In the genomic region with DNA sequence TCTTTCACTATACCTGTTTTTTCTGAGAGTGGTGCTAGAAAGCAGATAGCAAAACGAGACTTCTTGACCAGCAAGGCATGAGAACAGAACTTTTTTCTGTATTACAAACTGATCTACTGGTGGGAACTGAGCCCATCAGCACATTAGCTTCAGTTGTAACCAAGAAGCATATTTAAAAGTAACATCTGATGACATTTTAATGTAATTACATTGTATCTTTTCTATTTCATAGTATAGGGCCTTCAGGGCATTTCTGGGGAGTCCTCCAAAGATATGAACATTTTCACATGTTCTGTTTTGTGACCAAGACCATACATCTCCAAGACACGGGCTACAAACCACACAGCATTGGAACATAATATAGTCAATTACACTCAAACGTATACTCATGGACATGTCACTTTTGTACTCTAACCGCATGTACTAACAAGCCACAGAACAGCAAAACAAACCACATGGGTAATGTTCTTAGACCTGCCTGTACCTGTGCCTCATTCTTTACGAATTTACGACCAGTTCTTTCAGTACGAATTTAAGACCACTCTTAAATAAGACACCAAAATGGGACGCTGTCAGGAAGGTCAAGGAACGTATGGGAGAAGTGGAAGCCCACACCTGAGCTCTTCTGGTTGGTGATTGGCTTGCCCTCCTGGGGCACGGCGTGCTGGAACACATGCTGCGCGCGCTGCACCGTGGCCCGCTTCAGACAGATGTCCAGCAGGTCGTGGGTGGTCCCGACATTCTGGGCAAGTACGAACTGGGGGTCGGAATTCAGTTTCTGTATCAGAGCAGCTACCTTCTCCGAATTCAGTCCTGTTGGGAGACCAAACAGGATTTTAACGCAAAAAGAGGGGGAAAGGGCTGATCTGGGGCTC, we compare ENCODE assay signal across 8 cellular contexts. TPM values are rescaled to one million over a fixed set of nuclear protein-coding genes. Genes with fewer than 3 reads are reported as not detected.
DNase-seq lines count a peak whose midpoint lies in the region; ATAC-seq, FAIRE-seq and TF ChIP-seq lines count a peak whose summit lies in the region.

No MANE protein-coding gene starts in this region.

- no peaks in the 10 kb centered on the region for H3K9me3 ChIP-seq in GM12878 (replicated peaks; ENCODE audit: control insufficient read depth, insufficient read depth, low read length)

- H4K20me1 ChIP-seq in GM12878 (ENCODE audit: control insufficient read depth, insufficient read depth): no peaks in the 10 kb centered on the region

- FAIRE-seq in GM12878 (lab: Jason Lieb, UNC): peak; percentile 7

- peak overlapping the region; percentile 70 for H3K9ac ChIP-seq in GM12878 (ENCODE audit: control insufficient read depth, insufficient read depth, low read length)

- in situ Hi-C loops in ACHN (cut with HindIII; ENCODE audit: low pct_ligation_motif_present, low pct_unique_long_range_greater_than_20kb, low sequenced_read_pairs) (no loop called here), GM12878 (cut with MboI) (no loop called here)

- H3K27me3 ChIP-seq in GM12878 (replicated peaks in 1 of 2; ENCODE audit: control insufficient read depth in 2 of 2, insufficient read depth in 2 of 2, low read length in 1 of 2): no peaks in the 10 kb centered on the region

- no peak for TF ChIP-seq CTCF in GM12878 (IDR thresholded peaks at IDR 0.05 in 2 of 3, conservative IDR thresholded peaks at IDR 0.05 in 1 of 3; ENCODE audit: control insufficient read depth in 2 of 3, extremely low read depth in 1 of 3, insufficient read depth in 1 of 3, low read depth in 3 of 3, low read length in 3 of 3)

- peak overlapping the region; percentile 59 for H3K27ac ChIP-seq in GM12878 (ENCODE audit: control insufficient read depth, insufficient read depth)

- POLR2A ChIA-PET in GM12878 (lab: Charles Lee): interaction anchor here (0.6 to 2.3 kb wide), 8 partner anchors 9 to 206 kb away, joined by 3 to 13 read pairs (median 4); partner anchors contain the start of gene TMIGD1

- RAD21 ChIA-PET in GM12878 (lab: Charles Lee; ENCODE audit: unreplicated experiment): interaction anchor here (0.8 to 2.7 kb wide), 9 partner anchors 16 to 359 kb away, joined by 3 to 25 read pairs (median 4); partner anchors contain the start of gene TMIGD1

- 1% methylated on average over 21 of the region's 22 CpGs for WGBS in GM12878 (ENCODE audit: insufficient coverage, insufficient replicate concordance, low lambda C conversion rate, missing lambda C conversion rate)

- peaks cover 18% of the 10 kb centered on the region for H3K79me2 ChIP-seq in GM12878 (ENCODE audit: control insufficient read depth, insufficient read depth, low read length)

- H3K4me3 ChIP-seq in GM12878: peak overlapping the region; percentile 92

- H3K36me3 ChIP-seq in GM12878 (ENCODE audit: control insufficient read depth in 2 of 2, insufficient read depth in 2 of 2, low read length in 1 of 2): peaks cover 0 to 7% of the 10 kb centered on the region in 2 experiments; a peak in 3 of 4 replicates

- H3K4me2 ChIP-seq in GM12878 (ENCODE audit: control insufficient read depth, insufficient read depth): peak overlapping the region; percentile 82

- no peaks in the 10 kb centered on the region for H3K4me1 ChIP-seq in GM12878 (ENCODE audit: control insufficient read depth, insufficient read depth, low read length)

- DNase-seq in ACHN (peak; percentile 52), HT-29 (ENCODE audit: low spot score) (peak; percentile 42), GM12878 (ENCODE audit: low read depth, low spot score) (no peak), iPS-NIHi7 (ENCODE audit: extremely low spot score) (peak; percentile 58), HCEC 1CT (no peak)
- peak; percentile 28 for DNase-seq in stimulated activated CD4-positive, alpha-beta T cell treated with anti-CD3 and anti-CD28 coated beads, Interleukin-12 subunit alpha, Interleukin-12 subunit beta, amount 100 ng/mL, for 4 hours

- SMC1A ChIA-PET in GM12878 (lab: Charles Lee; ENCODE audit: uncharacterized antibody, unreplicated experiment): interaction anchor here (0.9 to 2.3 kb wide), 13 partner anchors 12 to 186 kb away, joined by 3 to 11 read pairs (median 4); partner anchors contain the start of gene GOSR1

- TF ChIP-seq RAD21 in GM12878 (IDR thresholded peaks at IDR 0.05; ENCODE audit: insufficient read depth, low read depth, low read length): no peak

- H2AFZ ChIP-seq in GM12878 (ENCODE audit: control insufficient read depth, low read depth, low read length): peak overlapping the region; percentile 75

- intact Hi-C loops in GM12878 (cut with micrococcal nuclease; ENCODE audit: unreplicated experiment): no loop called here

- TSS peak; percentile 63 for BruUV-seq in GM12878 (replicated peaks; lab: Mats Ljungman, UMichigan)

- no peak for TF ChIP-seq EP300 in GM12878 (IDR thresholded peaks at IDR 0.05; ENCODE audit: borderline replicate concordance in 1 of 2, control insufficient read depth in 1 of 2, low read depth in 2 of 2, low read length in 2 of 2)

- ATAC-seq in GM18498 (IDR thresholded peaks at IDR 0.05; ENCODE audit: unreplicated experiment) (peak; percentile 46), SK-N-SH treated with all-trans-retinoic acid at 6 μM for 48 hours (peak; percentile 82), GM12878 (peak; percentile 84)

- CTCF ChIA-PET in GM12878 (lab: Yijun Ruan, JAX): interaction anchor here (0.8 to 2.7 kb wide), 10 partner anchors 11 to 699 kb away, joined by 3 to 33 read pairs (median 3); partner anchors contain the start of gene TMIGD1

- TF ChIP-seq POLR2A in GM12878 (IDR thresholded peaks at IDR 0.05; ENCODE audit: low read depth, low read length): peak; percentile 53

RNA-seq across cellular contexts. Expression of gene BLMH, which starts 0.8 kb away (rescaled TPM):
- 1.8 and 3.9 TPM in 2 replicates for total RNA-seq in HT-29 (2014; rRNA removed; shearing (Covaris generic))
- 76.3 and 85.3 TPM in 2 replicates for total RNA-seq in GM12878 (2013; cell fraction: nucleolus; rRNA removed)
- total RNA-seq in GM12878 (2014; rRNA removed) (37.2 and 42.8 TPM in 2 replicates), GM12878 (2014; rRNA removed; fragmentation: Illumina TruSeq; extraction: Trizol) (58.8 and 59.7 TPM in 2 replicates), GM12878 (2021) (63.9 and 64.5 TPM in 2 replicates)
- polyA plus RNA-seq in GM12878 (2011; ENCODE audit: low read depth): 27.2 TPM
- polyA plus RNA-seq in GM12878 (2011; rRNA removed) (29.8 and 31.0 TPM in 2 replicates), GM12878 (2014; fragmentation: Illumina TruSeq; extraction: Trizol) (59.9 and 66.1 TPM in 2 replicates), GM12878 (2014; fragmentation: Nextera tagmentation; extraction: Ambion mirVana) (10 to 100 TPM; 16.1 to 34.2 TPM), GM12878 (2014; rRNA removed) (42.7 and 49.2 TPM in 2 replicates), GM12878 (2016; fragmentation: Nextera tagmentation; extraction: Ambion mirVana) (10 to 100 TPM; 63.3 to 63.4 TPM)
- polyA plus RNA-seq in GM12878 (2011; cell fraction: cytosol; rRNA removed): 19.9 and 20.1 TPM in 2 replicates
- polyA plus RNA-seq in GM12878 (2011; cell fraction: nucleus; rRNA removed): 33.2 and 44.3 TPM in 2 replicates
- polyA plus RNA-seq in GM12878 (2012): 30.3 and 36.3 TPM in 2 replicates
- polyA minus RNA-seq in GM12878 (2011; rRNA and poly(A)+ RNA removed): 29.3 and 36.0 TPM in 2 replicates
- 9.9 and 13.5 TPM in 2 replicates for polyA minus RNA-seq in GM12878 (2011; cell fraction: cytosol; rRNA and poly(A)+ RNA removed)
- polyA minus RNA-seq in GM12878 (2011; cell fraction: nucleus; rRNA and poly(A)+ RNA removed): 27.3 and 63.5 TPM in 2 replicates

RNA-seq across cellular contexts. Expression of gene TMIGD1, which starts 42.9 kb away (rescaled TPM):
- total RNA-seq in HT-29 (2014; rRNA removed; shearing (Covaris generic)): not detected in 2 replicates
- not detected in 2 replicates for total RNA-seq in GM12878 (2013; cell fraction: nucleolus; rRNA removed)
- total RNA-seq in GM12878 (2014; rRNA removed) (not detected in 2 replicates), GM12878 (2014; rRNA removed; fragmentation: Illumina TruSeq; extraction: Trizol) (not detected in 2 replicates), GM12878 (2021) (not detected in 2 replicates)
- polyA plus RNA-seq in GM12878 (2011; ENCODE audit: low read depth): not detected
- polyA plus RNA-seq in GM12878 (2011; rRNA removed) (0.10 TPM in 1 of 2 replicates, not detected in the other), GM12878 (2014; fragmentation: Illumina TruSeq; extraction: Trizol) (not detected in 2 replicates), GM12878 (2014; fragmentation: Nextera tagmentation; extraction: Ambion mirVana) (not detected), GM12878 (2014; rRNA removed) (not detected in 2 replicates), GM12878 (2016; fragmentation: Nextera tagmentation; extraction: Ambion mirVana) (not detected)
- not detected in 2 replicates for polyA plus RNA-seq in GM12878 (2011; cell fraction: cytosol; rRNA removed)
- polyA plus RNA-seq in GM12878 (2011; cell fraction: nucleus; rRNA removed): not detected in 2 replicates
- not detected in 2 replicates for polyA plus RNA-seq in GM12878 (2012)
- not detected in 2 replicates for polyA minus RNA-seq in GM12878 (2011; rRNA and poly(A)+ RNA removed)
- polyA minus RNA-seq in GM12878 (2011; cell fraction: cytosol; rRNA and poly(A)+ RNA removed): not detected in 2 replicates
- polyA minus RNA-seq in GM12878 (2011; cell fraction: nucleus; rRNA and poly(A)+ RNA removed): not detected in 2 replicates

RNA-seq across cellular contexts. Expression of gene SLC6A4, which starts 55.4 kb away (rescaled TPM):
- total RNA-seq in HT-29 (2014; rRNA removed; shearing (Covaris generic)): not detected in 2 replicates
- 26.9 and 27.8 TPM in 2 replicates for total RNA-seq in GM12878 (2013; cell fraction: nucleolus; rRNA removed)
- total RNA-seq in GM12878 (2014; rRNA removed) (9.9 and 14.2 TPM in 2 replicates), GM12878 (2014; rRNA removed; fragmentation: Illumina TruSeq; extraction: Trizol) (7.8 and 10.3 TPM in 2 replicates), GM12878 (2021) (7.9 and 8.8 TPM in 2 replicates)
- polyA plus RNA-seq in GM12878 (2011; ENCODE audit: low read depth): 0.93 TPM
- polyA plus RNA-seq in GM12878 (2011; rRNA removed) (20.6 and 27.6 TPM in 2 replicates), GM12878 (2014; fragmentation: Illumina TruSeq; extraction: Trizol) (10.8 and 11.6 TPM in 2 replicates), GM12878 (2014; fragmentation: Nextera tagmentation; extraction: Ambion mirVana) (10 to 100 TPM; 12.9 to 18.5 TPM), GM12878 (2014; rRNA removed) (10.2 and 10.3 TPM in 2 replicates), GM12878 (2016; fragmentation: Nextera tagmentation; extraction: Ambion mirVana) (1 to 10 TPM; 5.3 to 9.7 TPM)
- 12.8 and 18.5 TPM in 2 replicates for polyA plus RNA-seq in GM12878 (2011; cell fraction: cytosol; rRNA removed)
- 10.4 TPM in 2 replicates for polyA plus RNA-seq in GM12878 (2011; cell fraction: nucleus; rRNA removed)
- polyA plus RNA-seq in GM12878 (2012): 1.7 and 1.9 TPM in 2 replicates
- polyA minus RNA-seq in GM12878 (2011; rRNA and poly(A)+ RNA removed): 12.0 and 14.2 TPM in 2 replicates
- 3.2 and 4.9 TPM in 2 replicates for polyA minus RNA-seq in GM12878 (2011; cell fraction: cytosol; rRNA and poly(A)+ RNA removed)
- 2.4 and 3.6 TPM in 2 replicates for polyA minus RNA-seq in GM12878 (2011; cell fraction: nucleus; rRNA and poly(A)+ RNA removed)

Comparison
In these comparisons a context has a peak if more than half of its experiments do, and no peak if none do; other contexts are left out.
1. DNase-seq: peak in ACHN (single experiment), HT-29 (single experiment), iPS-NIHi7 (single experiment) and stimulated activated CD4-positive, alpha-beta T cell treated with anti-CD3 and anti-CD28 coated beads, Interleukin-12 subunit alpha, Interleukin-12 subunit beta, amount 100 ng/mL, for 4 hours (single experiment); none in GM12878 (single experiment) and HCEC 1CT (single experiment).
2. Peak in every context shown above with its lines, with median percentiles within 50 percentile points of each other: ATAC-seq.